ENCODE assay signal across 15 cellular contexts in genomic region chr20:64099880-64100565, GRCh38. TPM values are rescaled to one million over a fixed set of nuclear protein-coding genes. Genes with fewer than 3 reads are reported as not detected.
DNase-seq lines count a peak whose midpoint lies in the region; ATAC-seq and TF ChIP-seq lines count a peak whose summit lies in the region.
"Had no signal": no experiment of that assay in that cellular context is flagged by ENCODE, and none has a peak within 500 bp of the region (broad histone marks: within the 10 kb centered on the region; RNA-seq: fewer than 3 reads in every experiment).

No MANE protein-coding gene starts in this region.

- H3K36me3 ChIP-seq in BE2C (0 out of 2 replicates have a peak, but pooled peaks cover 7% of the 10 kb centered on the region), GM06990 (ENCODE audit: control insufficient read depth, insufficient read depth, low read length) (no peaks in the 10 kb centered on the region)
- H3K36me3 ChIP-seq: uterus had no signal

- POLR2A ChIA-PET in HEK293T (lab: Yijun Ruan, JAX), result no interaction called here

- DNase-seq in BE2C (peak; percentile 14), GM06990 (ENCODE audit: extremely low read depth, insufficient read length) (peak; percentile 47), NCI-H1436 treated with DMSO at 0.1 percent for 48 hours (lab: John Stamatoyannopoulos, UW) (peak; percentile 95), NCI-H345 treated with DMSO at 0.1 percent for 48 hours (lab: John Stamatoyannopoulos, UW; ENCODE audit: unreplicated experiment) (no peak), AG20443 (ENCODE audit: low spot score) (no peak), HEK293T (ENCODE audit: extremely low spot score) (no peak)
- DNase-seq: activated CD4-positive, alpha-beta T cell treated with anti-CD3 and anti-CD28 coated beads for 1 hour; activated T-cell treated with anti-CD3 and anti-CD28 coated beads, Interleukin-2, amount 50 U/mL, for 4 hours; EL; stimulated activated CD4-positive, alpha-beta T cell treated with anti-CD3 and anti-CD28 coated beads, Interleukin-4, amount 100 ng/mL, for 1 hour; uterus had no signal

- peak overlapping the region; percentile 24 for H3K27ac ChIP-seq in angular gyrus (ENCODE audit: low read depth, low read length)
- H3K27ac ChIP-seq: esophagus muscularis mucosa, uterus had no signal

- no peaks in the 10 kb centered on the region for H3K9me3 ChIP-seq in BE2C
- H3K9me3 ChIP-seq: esophagus muscularis mucosa, uterus had no signal

- H3K4me3 ChIP-seq in BE2C (ENCODE audit: low read depth, low read length) (no peak overlapping the region), GM06990 (replicated peaks; ENCODE audit: low read depth, low read length) (no peak overlapping the region)
- H3K4me3 ChIP-seq: esophagus muscularis mucosa, uterus had no signal

- TF ChIP-seq CTCF in BE2C (IDR thresholded peaks at IDR 0.05; ENCODE audit: low read depth, low read length) (no peak), GM06990 (IDR thresholded peaks at IDR 0.05; ENCODE audit: insufficient read depth, low read length, poor library complexity, severe bottlenecking) (no peak)

- H3K27me3 ChIP-seq in BE2C (no peaks in the 10 kb centered on the region), GM06990 (replicated peaks; ENCODE audit: control insufficient read depth, insufficient read depth, low read length) (peaks cover 1% of the 10 kb centered on the region; the same call in 1 of the 2 replicates)

- CTCF ChIA-PET in HEK293T (lab: Yijun Ruan, JAX), result interaction anchor here (1.5 kb wide), 1 partner anchor 16 kb away, joined by 3 read pairs; no protein-coding TSS in a partner anchor

- H3K4me1 ChIP-seq in BE2C, result peaks cover 5% of the 10 kb centered on the region

- ATAC-seq in HG03280 (IDR thresholded peaks at IDR 0.05; ENCODE audit: unreplicated experiment), result no peak
- ATAC-seq: activated T-cell treated with anti-CD3 and anti-CD28 coated beads, Interleukin-2, amount 50 U/mL, for 4 hours had no signal

TF ChIP-seq in HEK293T, 16 proteins besides CTCF, POLR2A, EP300 and RAD21:
- TF ChIP-seq FOXM1 (IDR thresholded peaks at IDR 0.05; ENCODE audit: borderline replicate concordance), result no peak
TF ChIP-seq in HEK293T: peak in this region for 0.

RNA-seq across cellular contexts. Expression of gene NPBWR2, which starts 7.3 kb away (rescaled TPM):
- 0.76 TPM for polyA plus RNA-seq in BE2C (2012; ENCODE audit: insufficient read depth, insufficient read length, low read depth)
- polyA plus RNA-seq: BJ had no signal

RNA-seq across cellular contexts. Expression of gene LKAAEAR1, which starts 15.8 kb away (rescaled TPM):
- polyA plus RNA-seq in BE2C (2012; ENCODE audit: insufficient read depth, insufficient read length, low read depth), result 1.0 TPM
- polyA plus RNA-seq: BJ had no signal

RNA-seq across cellular contexts. Expression of gene OPRL1, which starts 20.1 kb away (rescaled TPM):
- 2.7 TPM for polyA plus RNA-seq in BE2C (2012; ENCODE audit: insufficient read depth, insufficient read length, low read depth)

RNA-seq across cellular contexts. Expression of gene RGS19, which starts 20.7 kb away (rescaled TPM):
- 31.1 TPM for polyA plus RNA-seq in BE2C (2012; ENCODE audit: insufficient read depth, insufficient read length, low read depth)

RNA-seq across cellular contexts. Expression of gene TCEA2, which starts 37.0 kb away (rescaled TPM):
- 202 TPM for polyA plus RNA-seq in BE2C (2012; ENCODE audit: insufficient read depth, insufficient read length, low read depth)

Comparison
In these comparisons a context has a peak if more than half of its experiments do, and no peak if none do; other contexts are left out.
1. DNase-seq: peak in BE2C (single experiment), GM06990 (single experiment) and NCI-H1436 treated with DMSO at 0.1 percent for 48 hours (single experiment); none in NCI-H345 treated with DMSO at 0.1 percent for 48 hours (single experiment), AG20443 (single experiment) and HEK293T (single experiment).